10 cellular contexts compared by ENCODE assay signal in the genomic region with DNA sequence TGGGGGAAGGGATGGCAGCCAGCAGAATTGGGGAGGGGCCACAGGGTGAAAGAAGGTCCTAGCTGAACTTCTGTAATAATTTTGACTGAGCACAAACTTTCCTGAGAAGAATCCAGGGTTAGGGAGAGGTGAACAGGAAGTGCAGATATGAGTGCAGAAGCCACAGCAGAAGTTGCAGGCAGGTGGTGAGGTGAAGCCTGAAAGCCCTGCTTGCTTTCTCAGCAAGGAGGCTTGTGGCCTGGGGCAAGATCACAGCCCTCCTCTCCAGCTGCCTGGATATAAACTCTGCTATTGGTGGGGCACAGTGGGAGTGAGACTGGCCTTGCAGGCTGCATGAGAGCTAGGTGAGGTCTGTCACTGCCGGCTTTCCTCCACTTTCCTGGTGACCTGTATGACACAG. TPM values are rescaled to one million over a fixed set of nuclear protein-coding genes. Genes with fewer than 3 reads are reported as not detected.
DNase-seq lines count a peak whose midpoint lies in the region; ATAC-seq and TF ChIP-seq lines count a peak whose summit lies in the region.
"Had no signal": no experiment of that assay in that cellular context is flagged by ENCODE, and none has a peak within 500 bp of the region (broad histone marks: within the 10 kb centered on the region; RNA-seq: fewer than 3 reads in every experiment).

No MANE protein-coding gene starts in this region.

- H3K9me2 ChIP-seq in hepatocyte (replicated peaks; ENCODE audit: insufficient read depth), result no peaks in the 10 kb centered on the region

- TF ChIP-seq CTCF in DND-41 (IDR thresholded peaks at IDR 0.05; ENCODE audit: borderline replicate concordance, extremely low read depth, low read length, poor library complexity, severe bottlenecking) (no peak), right lobe of liver (IDR thresholded peaks at IDR 0.05) (no peak), hepatocyte (IDR thresholded peaks at IDR 0.05; ENCODE audit: poor library complexity) (no peak)

- H4K20me1 ChIP-seq in DND-41 (ENCODE audit: insufficient read depth, low read length) (no peaks in the 10 kb centered on the region), hepatocyte (ENCODE audit: insufficient read depth, poor library complexity, severe bottlenecking) (no peaks in the 10 kb centered on the region)

- no peaks in the 10 kb centered on the region for H3K79me2 ChIP-seq in DND-41 (ENCODE audit: insufficient read depth, low read length)
- no peaks in the 10 kb centered on the region for H3K79me2 ChIP-seq in hepatocyte

- H3K36me3 ChIP-seq in DND-41 (ENCODE audit: insufficient read depth, low read length) (no peaks in the 10 kb centered on the region), right lobe of liver (no peaks in the 10 kb centered on the region), H7 (replicated peaks; ENCODE audit: control insufficient read depth, insufficient read depth, low read length) (no peaks in the 10 kb centered on the region), hepatocyte (replicated peaks; ENCODE audit: insufficient read depth, low read depth) (no peaks in the 10 kb centered on the region)

- TF ChIP-seq POLR2A in right lobe of liver (IDR thresholded peaks at IDR 0.05), result no peak

- H3K4me2 ChIP-seq in DND-41 (ENCODE audit: insufficient read depth, low read length) (no peak overlapping the region), hepatocyte (no peak overlapping the region)

- no peak overlapping the region for H3K9ac ChIP-seq in DND-41 (ENCODE audit: low read depth, low read length)

- DNase-seq in DND-41 (peak; percentile 42), right lobe of liver (no peak), H7 (no peak), hepatocyte (ENCODE audit: low spot score) (no peak), GOT3 (lab: John Stamatoyannopoulos, UW) (no peak)
- DNase-seq: substantia nigra had no signal

- H3K4me1 ChIP-seq in DND-41 (ENCODE audit: insufficient read depth, low read length) (peaks cover 20% of the 10 kb centered on the region), right lobe of liver (no peaks in the 10 kb centered on the region), hepatocyte (ENCODE audit: insufficient read depth) (no peaks in the 10 kb centered on the region)

- WGBS in right lobe of liver (ENCODE audit: insufficient coverage, low coverage, low lambda C conversion rate, missing lambda C conversion rate), result no CpG with 5 or more reads among the region's 1 CpG
- 57% methylated on average over 1 of the region's 1 CpG for WGBS in hepatocyte (ENCODE audit: low lambda C conversion rate, missing lambda C conversion rate)

- H3K27ac ChIP-seq in DND-41 (ENCODE audit: low read length), result no peak overlapping the region
- H3K27ac ChIP-seq in right lobe of liver, result no peak overlapping the region
- H3K27ac ChIP-seq in hepatocyte, result no peak overlapping the region
- H3K27ac ChIP-seq: HL-60 had no signal

- H3K4me3 ChIP-seq in DND-41 (ENCODE audit: low read depth in 1 of 2, low read length in 2 of 2), result no peak overlapping the region
- H3K4me3 ChIP-seq in right lobe of liver, result no peak overlapping the region
- H3K4me3 ChIP-seq in H7 (ENCODE audit: insufficient read depth, low read depth, low read length), result no peak overlapping the region
- no peak overlapping the region for H3K4me3 ChIP-seq in hepatocyte

- intact Hi-C loops in right lobe of liver (cut with DNase I), result no loop called here

- H2AFZ ChIP-seq in DND-41 (ENCODE audit: low read depth, low read length), result no peak overlapping the region
- H2AFZ ChIP-seq in hepatocyte, result no peak overlapping the region

- no peaks in the 10 kb centered on the region for H3K27me3 ChIP-seq in DND-41 (ENCODE audit: insufficient read depth, low read length, poor library complexity)
- no peaks in the 10 kb centered on the region for H3K27me3 ChIP-seq in right lobe of liver
- no peaks in the 10 kb centered on the region for H3K27me3 ChIP-seq in H7 (ENCODE audit: control insufficient read depth, insufficient read depth, low read length)
- no peaks in the 10 kb centered on the region for H3K27me3 ChIP-seq in hepatocyte

- no peaks in the 10 kb centered on the region for H3K9me3 ChIP-seq in DND-41 (ENCODE audit: insufficient read depth, low read length, severe bottlenecking)
- H3K9me3 ChIP-seq in right lobe of liver, result no peaks in the 10 kb centered on the region
- H3K9me3 ChIP-seq in hepatocyte (ENCODE audit: low read depth), result no peaks in the 10 kb centered on the region

- ATAC-seq in DND-41 (ENCODE audit: insufficient read depth, low read depth) (peak; percentile 91), GM18870 (IDR thresholded peaks at IDR 0.05; ENCODE audit: unreplicated experiment) (peak; percentile 84), GM21723 (IDR thresholded peaks at IDR 0.05; ENCODE audit: unreplicated experiment) (peak; percentile 87), HG03354 (IDR thresholded peaks at IDR 0.05; ENCODE audit: poor library complexity, severe bottlenecking, unreplicated experiment) (peak; percentile 88), right lobe of liver (no peak)

RNA-seq across cellular contexts. Expression of a gene that starts 44.1 kb away (rescaled TPM):
- total RNA-seq in right lobe of liver (1 to 10 TPM; 3.9 to 6.9 (median 5.6) TPM), hepatocyte (26.7 and 28.7 TPM in 2 replicates)
- total RNA-seq in H7 (2014; rRNA removed; shearing (Covaris generic)), result 13.2 and 15.9 TPM in 2 replicates
- polyA plus RNA-seq in hepatocyte, result 18.1 and 22.1 TPM in 2 replicates

Comparison
In these comparisons a context has a peak if more than half of its experiments do, and no peak if none do; other contexts are left out.
1. ATAC-seq: peak in DND-41 (single experiment), GM18870 (single experiment), GM21723 (single experiment) and HG03354 (single experiment); none in right lobe of liver (0 of 4).